In the genomic region with DNA sequence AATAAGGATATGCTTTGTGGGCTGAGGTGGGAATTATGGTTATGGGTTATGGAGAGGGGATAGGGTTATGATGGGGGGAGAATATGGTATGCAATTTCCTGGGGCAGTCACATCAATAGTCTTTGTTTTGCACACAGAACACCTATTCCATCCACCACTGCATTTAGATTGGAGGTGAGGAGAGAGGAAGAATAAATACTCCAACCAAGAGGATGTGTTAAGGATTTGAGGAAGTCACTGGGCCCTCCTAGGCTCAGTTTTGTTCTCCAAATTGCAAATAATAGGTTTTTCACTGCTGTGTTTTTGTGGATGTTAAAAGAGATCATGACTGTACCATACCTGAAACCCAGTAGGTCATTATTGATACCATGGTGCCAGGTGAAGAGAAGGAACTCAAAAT, we compare ENCODE assay signal across 20 cellular contexts. TPM values are rescaled to one million over a fixed set of nuclear protein-coding genes. Genes with fewer than 3 reads are reported as not detected.
"Had no signal": no experiment of that assay in that cellular context is flagged by ENCODE, and none has a peak within 500 bp of the region (broad histone marks: within the 10 kb centered on the region; RNA-seq: fewer than 3 reads in every experiment).

No MANE protein-coding gene starts in this region.

- H3K27me3 ChIP-seq: adrenal gland, colonic mucosa, right atrium auricular region, stomach, testis, upper lobe of left lung had no signal

- DNase-seq: activated gamma-delta T cell; adrenal gland; colonic mucosa; left colon; lower lobe of right lung; stimulated activated CD4-positive, alpha-beta T cell treated with anti-CD3 and anti-CD28 coated beads, Interleukin-4, amount 100 ng/mL, for 4 hours; stimulated activated CD8-positive, alpha-beta memory T cell treated with anti-CD3 and anti-CD28 coated beads, Interleukin-4, amount 100 ng/mL, for 48 hours; stomach; testis; upper lobe of left lung had no signal

- H3K4me1 ChIP-seq: adrenal gland, colonic mucosa, lower lobe of right lung, right atrium auricular region, stomach, testis, upper lobe of left lung had no signal

- H3K27ac ChIP-seq: adrenal gland, colonic mucosa, lower lobe of right lung, right atrium auricular region, SK-N-MC, stomach, testis, upper lobe of left lung, VCaP had no signal

- H3K9me3 ChIP-seq: adrenal gland, colonic mucosa, lower lobe of right lung, testis had no signal

- FAIRE-seq: islet of Langerhans had no signal

- H3K27ac Mint-ChIP-seq: progenitor cell of endocrine pancreas had no signal

- H3K4me3 ChIP-seq: adrenal gland, colonic mucosa, lower lobe of right lung, right atrium auricular region, SK-N-MC, skin epidermis, stomach, testis, upper lobe of left lung had no signal

- H3K36me3 ChIP-seq: adrenal gland, colonic mucosa, lower lobe of right lung, right atrium auricular region, stomach, upper lobe of left lung had no signal

- ATAC-seq: esophagus mucosa, left colon, lower lobe of right lung had no signal

RNA-seq across cellular contexts. Expression of a gene that starts 29.5 kb away (rescaled TPM):
- total RNA-seq: cardiac septum, omental fat pad, progenitor cell of endocrine pancreas, right atrium auricular region had no signal
- polyA plus RNA-seq: neural cell had no signal
